Comparison of ENCODE assay signal across 8 cellular contexts in genomic region chr17:27244481-27245223, GRCh38. TPM values are rescaled to one million over a fixed set of nuclear protein-coding genes. Genes with fewer than 3 reads are reported as not detected.
DNase-seq lines count a peak whose midpoint lies in the region; ATAC-seq and TF ChIP-seq lines count a peak whose summit lies in the region.

No MANE protein-coding gene starts in this region.

- H3K4me3 ChIP-seq in Loucy (ENCODE audit: low read length, poor library complexity, severe bottlenecking) (no peak overlapping the region), colonic mucosa (no peak overlapping the region), lower lobe of right lung (peak overlapping the region; percentile 34), tibial nerve (peak overlapping the region in 1 of 4 donors; percentile 19)

- no peak overlapping the region for H3K9ac ChIP-seq in Loucy (ENCODE audit: low read depth, low read length, poor library complexity, severe bottlenecking)
- peak overlapping the region in 1 of 2 donors; percentile 32 for H3K9ac ChIP-seq in colonic mucosa (ENCODE audit: low read depth in 2 of 2, low read length in 2 of 2)

- intact Hi-C loops in colonic mucosa (cut with DNase I) (loop anchor here (2.0 to 5.0 kb wide), 2 partner anchors 48 to 88 kb away; partner anchors contain the start of gene WSB1), lower lobe of right lung (cut with DNase I) (loop anchor here (10.0 kb wide), 1 partner anchor 90 kb away; no protein-coding TSS in a partner anchor)

- H3K4me1 ChIP-seq in Loucy (ENCODE audit: insufficient read depth, low read length, poor library complexity, severe bottlenecking) = no peaks in the 10 kb centered on the region
- H3K4me1 ChIP-seq in colonic mucosa = peaks cover 11% of the 10 kb centered on the region
- peaks cover 87% of the 10 kb centered on the region for H3K4me1 ChIP-seq in lower lobe of right lung
- H3K4me1 ChIP-seq in tibial nerve = peaks cover 0 to 98% (median 46%) of the 10 kb centered on the region in 4 donors

- ATAC-seq in lower lobe of right lung = peak; percentile 76 to 84

- DNase-seq in A172 (ENCODE audit: low spot score) (peak; percentile 34), colonic mucosa (peak; percentile 46), lower lobe of right lung (peak; percentile 80), tibial nerve (ENCODE audit: low spot score in 2 of 2) (peak; percentile 41 to 96), mesenteric fat pad (ENCODE audit: low spot score) (no peak)
- no peak for DNase-seq in stimulated activated CD4-positive, alpha-beta T cell treated with anti-CD3 and anti-CD28 coated beads, Interleukin-1b, Interleukin-23, amount 100 ng/mL, for 48 hours
- no peak for DNase-seq in activated CD8-positive, alpha-beta memory T cell treated with anti-CD3 and anti-CD28 coated beads, Interleukin-2, amount 50 U/mL, for 48 hours

- no peak overlapping the region for H3K4me2 ChIP-seq in Loucy (ENCODE audit: low read depth, low read length, poor library complexity, severe bottlenecking)

- no peaks in the 10 kb centered on the region for H3F3A ChIP-seq in Loucy (ENCODE audit: low read depth)

- no peaks in the 10 kb centered on the region for H3K9me2 ChIP-seq in Loucy (replicated peaks; ENCODE audit: low read depth, low read length)

- H3K9me3 ChIP-seq in Loucy (ENCODE audit: insufficient read depth, low read depth, low read length) (no peaks in the 10 kb centered on the region), colonic mucosa (no peaks in the 10 kb centered on the region), lower lobe of right lung (no peaks in the 10 kb centered on the region), tibial nerve (no peaks in the 10 kb centered on the region)

- WGBS in tibial nerve, 2 donors = 46 to 61% methylated on average over 16 of the region's 16 CpGs

- TF ChIP-seq EP300 in tibial nerve (IDR thresholded peaks at IDR 0.05) = peak; percentile 99 to 100

- TF ChIP-seq POLR2A in tibial nerve (IDR thresholded peaks at IDR 0.05) = no peak

- H3K36me3 ChIP-seq in Loucy (ENCODE audit: insufficient read depth, low read length) (no peaks in the 10 kb centered on the region), colonic mucosa (no peaks in the 10 kb centered on the region), lower lobe of right lung (no peaks in the 10 kb centered on the region), tibial nerve (no peaks in the 10 kb centered on the region)

- H4K20me1 ChIP-seq in Loucy (ENCODE audit: insufficient read depth, low read length, poor library complexity, severe bottlenecking) = no peaks in the 10 kb centered on the region

- H3K27me3 ChIP-seq in Loucy (ENCODE audit: insufficient read depth, low read length, poor library complexity, severe bottlenecking) (no peaks in the 10 kb centered on the region), colonic mucosa (no peaks in the 10 kb centered on the region), lower lobe of right lung (ENCODE audit: low read depth) (no peaks in the 10 kb centered on the region), tibial nerve (no peaks in the 10 kb centered on the region)

- TF ChIP-seq CTCF in Loucy (conservative IDR thresholded peaks at IDR 0.05; ENCODE audit: low read length) = no peak
- TF ChIP-seq CTCF in colonic mucosa (IDR thresholded peaks at IDR 0.05) = no peak
- no peak for TF ChIP-seq CTCF in lower lobe of right lung (IDR thresholded peaks at IDR 0.05)
- no peak for TF ChIP-seq CTCF in tibial nerve (IDR thresholded peaks at IDR 0.05)

- peak overlapping the region; percentile 57 for H3K27ac ChIP-seq in colonic mucosa
- peak overlapping the region; percentile 87 for H3K27ac ChIP-seq in lower lobe of right lung
- H3K27ac ChIP-seq in tibial nerve = peak overlapping the region; percentile 82 to 94 (median 92)

- H2AFZ ChIP-seq in Loucy (ENCODE audit: low read length) = peak overlapping the region; percentile 61; the same call in 1 of the 2 replicates

- no peaks in the 10 kb centered on the region for H3K79me2 ChIP-seq in Loucy (ENCODE audit: insufficient read depth, low read length)

RNA-seq across cellular contexts. Expression of gene WSB1, which starts 49.3 kb away (rescaled TPM):
- 50.5 and 81.1 TPM in 2 replicates for total RNA-seq in A172 (2014; rRNA removed; shearing (Covaris generic))
- total RNA-seq in colonic mucosa (100 to 1,000 TPM in 1 of 2 donors, 10 to 100 TPM in 1; 94.2 to 150 TPM), lower lobe of right lung (282 TPM), tibial nerve (100 to 1,000 TPM; 201 to 225 (median 213) TPM), mesenteric fat pad (160 TPM)

Comparison
In these comparisons a context has a peak if more than half of its experiments do, and no peak if none do; other contexts are left out.
1. DNase-seq: peak in A172 (single experiment), colonic mucosa (single experiment), lower lobe of right lung (single experiment) and tibial nerve (2 of 2); none in stimulated activated CD4-positive, alpha-beta T cell treated with anti-CD3 and anti-CD28 coated beads, Interleukin-1b, Interleukin-23, amount 100 ng/mL, for 48 hours (single experiment), activated CD8-positive, alpha-beta memory T cell treated with anti-CD3 and anti-CD28 coated beads, Interleukin-2, amount 50 U/mL, for 48 hours (single experiment) and mesenteric fat pad (single experiment).
2. Peak in every context shown above with its lines, with median percentiles within 50 percentile points of each other: H3K27ac ChIP-seq.